20 cellular contexts compared by ENCODE assay signal in the genomic region with DNA sequence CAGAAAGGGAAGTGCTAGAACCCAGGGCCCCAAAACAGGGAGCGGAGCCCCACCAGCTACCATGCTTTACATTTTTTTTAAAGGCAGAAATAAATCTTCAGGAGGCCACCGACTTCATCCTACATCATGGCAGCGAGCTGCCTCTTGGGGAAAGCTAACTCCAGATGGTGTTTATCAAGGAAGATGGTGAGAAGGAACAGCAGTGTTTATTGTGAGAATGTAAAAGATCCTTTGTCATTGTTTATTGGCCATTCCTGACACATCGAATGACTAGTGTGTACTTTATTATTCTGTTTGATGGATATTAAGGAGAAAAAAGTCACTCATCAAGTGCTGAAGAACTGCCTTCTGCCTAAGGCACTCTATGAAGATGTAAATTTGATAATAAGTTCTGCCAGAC.
"Had no signal": no experiment of that assay in that cellular context is flagged by ENCODE, and none has a peak within 500 bp of the region (broad histone marks: within the 10 kb centered on the region; RNA-seq: fewer than 3 reads in every experiment).

No MANE protein-coding gene starts in this region.

- FAIRE-seq: islet of Langerhans had no signal

- ATAC-seq: activated T-helper 17 cell treated with anti-CD3 and anti-CD28 coated beads, Interleukin-2, amount 50 U/mL, for 72 hours; effector memory CD8-positive, alpha-beta T cell; gastroesophageal sphincter; left lobe of liver; mucosa of descending colon; naive thymus-derived CD4-positive, alpha-beta T cell; stimulated activated naive B cell treated with anti-CD40 and anti-IgM and Interleukin-4, amounts not matched to agents 10 μg/mL and 1 μg/mL and 100 μg/mL, for 72 hours had no signal

- H3K4me3 Mint-ChIP-seq: activated T-helper 17 cell treated with anti-CD3 and anti-CD28 coated beads, Interleukin-2, amount 50 U/mL, for 72 hours; effector memory CD8-positive, alpha-beta T cell; naive thymus-derived CD4-positive, alpha-beta T cell; stimulated activated naive B cell treated with anti-CD40 and anti-IgM and Interleukin-4, amounts not matched to agents 10 μg/mL and 1 μg/mL and 100 μg/mL, for 72 hours had no signal

- H3K9me3 Mint-ChIP-seq: activated T-helper 17 cell treated with anti-CD3 and anti-CD28 coated beads, Interleukin-2, amount 50 U/mL, for 72 hours; effector memory CD8-positive, alpha-beta T cell; naive thymus-derived CD4-positive, alpha-beta T cell; stimulated activated naive B cell treated with anti-CD40 and anti-IgM and Interleukin-4, amounts not matched to agents 10 μg/mL and 1 μg/mL and 100 μg/mL, for 72 hours had no signal

- H3K27me3 ChIP-seq: breast epithelium, tibial nerve, uterus had no signal

- H3K4me1 ChIP-seq: breast epithelium, uterus had no signal

- H3K27ac ChIP-seq: breast epithelium, epithelial cell of prostate, gastroesophageal sphincter, tibial nerve, uterus, WERI-Rb-1 had no signal

- DNase-seq: activated CD4-positive, alpha-beta T cell treated with anti-CD3 and anti-CD28 coated beads, Interleukin-2, amount 50 U/mL, for 48 hours; activated naive CD4-positive, alpha-beta T cell treated with Interleukin-2 at 50 U/mL for 16 hours; aorta; cerebellar nuclear complex; effector memory CD8-positive, alpha-beta T cell; mammary epithelial cell; mucosa of descending colon; naive thymus-derived CD4-positive, alpha-beta T cell; retina; stimulated activated CD4-positive, alpha-beta T cell treated with anti-CD3 and anti-CD28 coated beads, Interleukin-2, amount 100 ng/mL, for 48 hours; stimulated activated naive B cell treated with anti-CD40 and anti-IgM and Interleukin-4, amounts not matched to agents 10 μg/mL and 1 μg/mL and 100 μg/mL, for 72 hours; uterus; WERI-Rb-1 had no signal

- H3K4me1 Mint-ChIP-seq: activated T-helper 17 cell treated with anti-CD3 and anti-CD28 coated beads, Interleukin-2, amount 50 U/mL, for 72 hours had no signal

- H3K27ac Mint-ChIP-seq: activated T-helper 17 cell treated with anti-CD3 and anti-CD28 coated beads, Interleukin-2, amount 50 U/mL, for 72 hours; effector memory CD8-positive, alpha-beta T cell; stimulated activated naive B cell treated with anti-CD40 and anti-IgM and Interleukin-4, amounts not matched to agents 10 μg/mL and 1 μg/mL and 100 μg/mL, for 72 hours had no signal

- H3K36me3 Mint-ChIP-seq: naive thymus-derived CD4-positive, alpha-beta T cell; stimulated activated naive B cell treated with anti-CD40 and anti-IgM and Interleukin-4, amounts not matched to agents 10 μg/mL and 1 μg/mL and 100 μg/mL, for 72 hours had no signal

- H3K36me3 ChIP-seq: breast epithelium, gastroesophageal sphincter, tibial nerve, uterus, WERI-Rb-1 had no signal

- H3K9me3 ChIP-seq: breast epithelium, gastroesophageal sphincter, mucosa of descending colon, tibial nerve, uterus had no signal

- H3K4me3 ChIP-seq: breast epithelium, gastroesophageal sphincter, mucosa of descending colon, tibial nerve, uterus had no signal
